25 cellular contexts compared by ENCODE assay signal in the genomic region with DNA sequence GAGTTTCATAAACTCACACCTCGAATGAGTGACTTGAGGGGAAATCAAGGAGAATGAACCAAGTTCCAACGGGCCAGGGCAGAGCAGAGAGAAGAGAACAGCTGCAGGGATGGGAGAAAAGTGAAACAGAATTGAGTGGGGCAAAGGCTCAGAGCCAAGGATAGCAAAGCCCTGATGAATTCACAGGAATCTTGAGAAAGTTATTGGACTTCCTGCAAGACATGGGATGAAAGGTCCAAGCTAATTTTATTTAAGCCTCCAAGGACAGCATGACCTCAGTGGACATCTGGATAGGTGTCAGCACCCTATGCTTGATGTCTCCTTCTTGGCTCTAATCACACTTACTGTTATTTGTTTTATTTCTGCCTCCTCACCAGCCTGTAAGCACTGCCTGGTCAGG. TPM values are rescaled to one million over a fixed set of nuclear protein-coding genes. Genes with fewer than 3 reads are reported as not detected.
DNase-seq lines count a peak whose midpoint lies in the region; ATAC-seq and TF ChIP-seq lines count a peak whose summit lies in the region.
"Had no signal": no experiment of that assay in that cellular context is flagged by ENCODE, and none has a peak within 500 bp of the region (broad histone marks: within the 10 kb centered on the region; RNA-seq: fewer than 3 reads in every experiment).

No MANE protein-coding gene starts in this region.

- H3K36me3 ChIP-seq in left ventricle myocardium inferior (no peaks in the 10 kb centered on the region), heart right ventricle (no peaks in the 10 kb centered on the region), H7 (replicated peaks; ENCODE audit: control insufficient read depth, insufficient read depth, low read length) (no peaks in the 10 kb centered on the region)
- H3K36me3 ChIP-seq in effector memory CD4-positive, alpha-beta T cell (ENCODE audit: control insufficient read depth, insufficient read depth, low read length), result no peaks in the 10 kb centered on the region
- H3K36me3 ChIP-seq: HAP-1, SJCRH30 had no signal

- H3K27ac ChIP-seq in left ventricle myocardium inferior (replicated peaks) (no peak overlapping the region), heart right ventricle (no peak overlapping the region)
- H3K27ac ChIP-seq in effector memory CD4-positive, alpha-beta T cell (ENCODE audit: insufficient read depth, low read length, poor library complexity, severe bottlenecking), result no peak overlapping the region
- H3K27ac ChIP-seq: C4-2B, KMS-11, RWPE1, SJCRH30 had no signal

- H3K27me3 ChIP-seq in left ventricle myocardium inferior (ENCODE audit: low read depth) (no peaks in the 10 kb centered on the region), heart right ventricle (no peaks in the 10 kb centered on the region), H7 (ENCODE audit: control insufficient read depth, insufficient read depth, low read length) (no peaks in the 10 kb centered on the region)
- peaks cover 3% of the 10 kb centered on the region for H3K27me3 ChIP-seq in effector memory CD4-positive, alpha-beta T cell (replicated peaks; ENCODE audit: control insufficient read depth, insufficient read depth, low read length, poor library complexity, severe bottlenecking)
- H3K27me3 ChIP-seq: SJCRH30 had no signal

- H3K9me3 ChIP-seq in left ventricle myocardium inferior (replicated peaks) (peaks cover 3% of the 10 kb centered on the region), heart right ventricle (peaks cover 0 to 4% (median 0%) of the 10 kb centered on the region in 11 donors)
- no peaks in the 10 kb centered on the region for H3K9me3 ChIP-seq in effector memory CD4-positive, alpha-beta T cell (ENCODE audit: control insufficient read depth, low read length)
- H3K9me3 ChIP-seq: HAP-1 had no signal

- H3K4me1 ChIP-seq in left ventricle myocardium inferior, result no peaks in the 10 kb centered on the region
- H3K4me1 ChIP-seq in heart right ventricle, result no peaks in the 10 kb centered on the region
- H3K4me1 ChIP-seq in effector memory CD4-positive, alpha-beta T cell (ENCODE audit: control insufficient read depth, insufficient read depth, low read length, poor library complexity, severe bottlenecking), result no peaks in the 10 kb centered on the region
- H3K4me1 ChIP-seq: HAP-1 had no signal

- intact Hi-C loops in Right ventricle myocardium inferior (cut with DNase I) (no loop called here), left ventricle myocardium inferior (cut with micrococcal nuclease) (no loop called here), heart right ventricle (cut with DNase I) (no loop called here)

- peak; percentile 87 for ATAC-seq in Right ventricle myocardium inferior
- peak in 7 of 8 donors; percentile 41 to 80 (median 69) for ATAC-seq in heart right ventricle

- DNase-seq in Right ventricle myocardium inferior (ENCODE audit: missing footprints) (no peak), left ventricle myocardium inferior (no peak), astrocyte of the hippocampus (ENCODE audit: low read depth, low spot score) (peak; percentile 9), heart right ventricle (no peak), SIG-M5 (lab: John Stamatoyannopoulos, UW) (no peak), H7 (no peak)
- no peak for DNase-seq in effector memory CD4-positive, alpha-beta T cell
- DNase-seq: 8988T; Calu3; CD8-positive, alpha-beta memory T cell; DMS153; GDM1; MV-4-11; NCI-H1105 treated with DMSO at 0.1 percent for 48 hours; NCI-H2029 treated with DMSO at 0.1 percent for 48 hours; NCI-H2171; NCI-H345; NCI-H524; NCI-H774; NK-92 treated with Interleukin-12 subunit alpha and Interleukin-12 subunit beta, amount 100 ng/mL, for 24 hours had no signal

- H3K4me3 ChIP-seq in left ventricle myocardium inferior (no peak overlapping the region), heart right ventricle (no peak overlapping the region), H7 (ENCODE audit: insufficient read depth, low read depth, low read length) (no peak overlapping the region)
- no peak overlapping the region for H3K4me3 ChIP-seq in effector memory CD4-positive, alpha-beta T cell (ENCODE audit: insufficient read depth, low read depth, low read length, poor library complexity, severe bottlenecking)
- H3K4me3 ChIP-seq: HAP-1, SJCRH30 had no signal

- TF ChIP-seq CTCF in left ventricle myocardium inferior (IDR thresholded peaks at IDR 0.05; ENCODE audit: borderline replicate concordance) (no peak), heart right ventricle (IDR thresholded peaks at IDR 0.05) (no peak)

- 52 to 60% methylated on average over 2 of the region's 2 CpGs for WGBS in heart right ventricle, 2 donors

RNA-seq across cellular contexts. Expression of gene RAVER2, which starts 43.0 kb away (rescaled TPM):
- total RNA-seq in Right ventricle myocardium inferior, result 30.1 TPM
- 23.8 TPM for total RNA-seq in left ventricle myocardium inferior
- total RNA-seq in heart right ventricle, result 10 to 100 TPM; 13.7 to 30.6 (median 21.5) TPM
- polyA plus RNA-seq in heart right ventricle, result 10 to 100 TPM in 1 of 2 donors, 1 to 10 TPM in 1; 4.1 to 13.1 TPM
- total RNA-seq in H7 (2014; rRNA removed; shearing (Covaris generic)), result 27.2 and 35.3 TPM in 2 replicates
